In genomic region chr5:72282878-72283277, GRCh38 we compare ENCODE assay signal across 11 cellular contexts. TPM values are rescaled to one million over a fixed set of nuclear protein-coding genes. Genes with fewer than 3 reads are reported as not detected.
A peak's percentile ranks its signal among the peaks of the same experiment; 100 is the strongest.
DNase-seq lines count a peak whose midpoint lies in the region; ATAC-seq, FAIRE-seq and TF ChIP-seq lines count a peak whose summit lies in the region.
"Had no signal": no experiment of that assay in that cellular context is flagged by ENCODE, and none has a peak within 500 bp of the region (broad histone marks: within the 10 kb centered on the region; RNA-seq: fewer than 3 reads in every experiment).

No MANE protein-coding gene starts in this region.

- no peaks in the 10 kb centered on the region for H3K27me3 ChIP-seq in spleen (replicated peaks in 1 of 7)
- H3K27me3 ChIP-seq in small intestine (ENCODE audit: control insufficient read depth in 2 of 2, insufficient read depth in 2 of 2, low read length in 2 of 2), result no peaks in the 10 kb centered on the region

- no peak for TF ChIP-seq POLR2A in spleen (IDR thresholded peaks at IDR 0.05)
- TF ChIP-seq POLR2A in lower leg skin (IDR thresholded peaks at IDR 0.05), result no peak

- H3K27ac ChIP-seq in spleen, result peak overlapping the region in 6 of 8 donors; percentile 8 to 51 (median 36)
- H3K27ac ChIP-seq in small intestine (ENCODE audit: low read depth in 1 of 2, low read length in 1 of 2), result no peak overlapping the region

- WGBS in spleen, 5 donors, result 74 to 94% (median 85%) methylated on average over 2 of the region's 2 CpGs
- WGBS in small intestine, 3 donors, result 81 to 99% (median 92%) methylated on average over 2 of the region's 2 CpGs
- 56 to 76% methylated on average over 2 of the region's 2 CpGs for WGBS in lower leg skin, 2 donors

- FAIRE-seq in small intestine (lab: Jason Lieb, UNC), result no peak

- H3K4me1 ChIP-seq in spleen (peaks cover 0 to 32% (median 10%) of the 10 kb centered on the region in 6 donors), small intestine (ENCODE audit: control insufficient read depth in 2 of 2, insufficient read depth in 1 of 2, low read depth in 1 of 2, low read length in 1 of 2) (peaks cover 0 to 2% of the 10 kb centered on the region in 2 donors)

- H3K9me3 ChIP-seq in spleen (no peaks in the 10 kb centered on the region), small intestine (ENCODE audit: control insufficient read depth, low read depth) (no peaks in the 10 kb centered on the region)

- H3K36me3 ChIP-seq in spleen, result peaks cover 0 to 35% (median 2%) of the 10 kb centered on the region in 6 donors
- peaks cover 0 to 1% of the 10 kb centered on the region in 2 donors for H3K36me3 ChIP-seq in small intestine (ENCODE audit: control insufficient read depth in 2 of 2, insufficient read depth in 2 of 2, low read length in 2 of 2)

- peak; percentile 11 for DNase-seq in GM03348 (ENCODE audit: low spot score)
- peak; percentile 93 for DNase-seq in fibroblast of villous mesenchyme (ENCODE audit: low read depth)
- no peak for DNase-seq in spleen
- DNase-seq in NCI-H446 (lab: John Stamatoyannopoulos, UW), result no peak
- no peak for DNase-seq in HT-29 (ENCODE audit: low spot score)
- no peak for DNase-seq in small intestine
- no peak for DNase-seq in lower leg skin (ENCODE audit: low spot score in 2 of 2)
- DNase-seq: activated CD4-positive, alpha-beta T cell treated with anti-CD3 and anti-CD28 coated beads, Interleukin-2, amount 50 U/mL, for 1 hour; stimulated activated CD4-positive, alpha-beta T cell treated with anti-CD3 and anti-CD28 coated beads, Interleukin-12 subunit alpha, Interleukin-12 subunit beta, amount 100 ng/mL, for 4 hours; stimulated activated CD8-positive, alpha-beta memory T cell treated with anti-CD3 and anti-CD28 coated beads, Interleukin-4, amount 100 ng/mL, for 48 hours had no signal

- no peak overlapping the region for H3K4me3 ChIP-seq in fibroblast of villous mesenchyme (ENCODE audit: low read depth, low read length)
- no peak overlapping the region for H3K4me3 ChIP-seq in spleen
- H3K4me3 ChIP-seq in small intestine (ENCODE audit: low read depth in 1 of 2, low read length in 2 of 2), result no peak overlapping the region
- no peak overlapping the region for H3K4me3 ChIP-seq in lower leg skin (ENCODE audit: low read depth, poor library complexity, severe bottlenecking)

- intact Hi-C loops in spleen (cut with DNase I; ENCODE audit: low total_unique reads) (no loop called here), lower leg skin (cut with DNase I; ENCODE audit: low total_unique reads) (loop anchor here (10.0 kb wide), 1 partner anchor 498 kb away; no protein-coding TSS in a partner anchor)

- TF ChIP-seq CTCF in fibroblast of villous mesenchyme (IDR thresholded peaks at IDR 0.05; ENCODE audit: insufficient read depth, low read depth, low read length) (no peak), spleen (IDR thresholded peaks at IDR 0.05 in 8 of 11, conservative IDR thresholded peaks at IDR 0.05 in 3 of 11) (no peak), lower leg skin (IDR thresholded peaks at IDR 0.05) (no peak)

- ATAC-seq in SK-N-SH treated with all-trans-retinoic acid at 6 μM for 48 hours, result peak; percentile 42

TF ChIP-seq in SK-N-SH treated with all-trans-retinoic acid at 6 μM for 48 hours, 23 proteins besides CTCF, POLR2A, EP300 and RAD21:
- TF ChIP-seq ISL1 (CRISPR knock-in tag; IDR thresholded peaks at IDR 0.05), result peak; percentile 94
- TF ChIP-seq TSHZ2 (CRISPR knock-in tag; IDR thresholded peaks at IDR 0.05), result 0 out of 2 replicates have a peak, but pooled peaks have one; percentile 44
- no peak for TF ChIP-seq CSRNP3 (CRISPR knock-in tag; IDR thresholded peaks at IDR 0.05)
- TF ChIP-seq PPARA (CRISPR knock-in tag; IDR thresholded peaks at IDR 0.05; ENCODE audit: borderline replicate concordance), result no peak
- TF ChIP-seq ZFP30 (CRISPR knock-in tag; IDR thresholded peaks at IDR 0.05), result no peak
- peak; percentile 61; the same call in 1 of the 2 replicates for TF ChIP-seq CREB5 (CRISPR knock-in tag; IDR thresholded peaks at IDR 0.05; ENCODE audit: low read depth)
- TF ChIP-seq ESRRG (CRISPR knock-in tag; IDR thresholded peaks at IDR 0.05), result 0 out of 2 replicates have a peak, but pooled peaks have one; percentile 56
- TF ChIP-seq TCF4 (CRISPR knock-in tag; IDR thresholded peaks at IDR 0.05; ENCODE audit: borderline replicate concordance), result peak; percentile 53; the same call in 1 of the 2 replicates
TF ChIP-seq in SK-N-SH treated with all-trans-retinoic acid at 6 μM for 48 hours: peak in this region for 5.

RNA-seq across cellular contexts. Expression of gene MRPS27, which starts 37.2 kb away (rescaled TPM):
- 66.7 and 88.5 TPM in 2 replicates for total RNA-seq in fibroblast of villous mesenchyme
- total RNA-seq in spleen, result 10 to 100 TPM; 38.3 to 55.5 (median 46.4) TPM
- 10 to 100 TPM; 23.5 to 27.9 (median 27.4) TPM for polyA plus RNA-seq in spleen
- total RNA-seq in HT-29 (2014; rRNA removed; shearing (Covaris generic)), result 52.7 and 56.4 TPM in 2 replicates
- 10 to 100 TPM; 11.9 to 45.5 (median 13.8) TPM for polyA plus RNA-seq in small intestine
- 10 to 100 TPM; 32.8 to 55.0 (median 44.0) TPM for total RNA-seq in lower leg skin

RNA-seq across cellular contexts. Expression of gene PTCD2, which starts 37.3 kb away (rescaled TPM):
- total RNA-seq in fibroblast of villous mesenchyme, result 7.7 and 11.7 TPM in 2 replicates
- total RNA-seq in spleen, result 10 to 100 TPM in 1 of 7 donors, 1 to 10 TPM in 6; 6.7 to 11.7 (median 9.0) TPM
- polyA plus RNA-seq in spleen, result 1 to 10 TPM; 1.2 to 2.5 (median 1.9) TPM
- total RNA-seq in HT-29 (2014; rRNA removed; shearing (Covaris generic)), result 2.6 and 3.2 TPM in 2 replicates
- polyA plus RNA-seq in small intestine, result 1 to 10 TPM in 1 of 3 donors, under 1 TPM in 2; 0.67 to 4.7 (median 0.81) TPM
- total RNA-seq in lower leg skin, result 10 to 100 TPM in 1 of 4 donors, 1 to 10 TPM in 3; 7.2 to 12.5 (median 7.9) TPM

Comparison
In these comparisons a context has a peak if more than half of its experiments do, and no peak if none do; other contexts are left out.
1. DNase-seq: peak in GM03348 (single experiment) and fibroblast of villous mesenchyme (single experiment); none in spleen (single experiment), NCI-H446 (0 of 2), HT-29 (single experiment), small intestine (single experiment) and lower leg skin (0 of 2).
2. H3K27ac ChIP-seq: peak in spleen (6 of 8); none in small intestine (0 of 2).